In genomic region chr21:31728191-31728590, GRCh38 we compare ENCODE assay signal across 1 cellular context.
A peak's percentile ranks its signal among the peaks of the same experiment; 100 is the strongest.
TF ChIP-seq lines count a peak whose summit lies in the region.

No MANE protein-coding gene starts in this region.

TF ChIP-seq in K562, 482 proteins besides CTCF, POLR2A, EP300 and RAD21 (continued from another document):
- TF ChIP-seq, protein P1, sequence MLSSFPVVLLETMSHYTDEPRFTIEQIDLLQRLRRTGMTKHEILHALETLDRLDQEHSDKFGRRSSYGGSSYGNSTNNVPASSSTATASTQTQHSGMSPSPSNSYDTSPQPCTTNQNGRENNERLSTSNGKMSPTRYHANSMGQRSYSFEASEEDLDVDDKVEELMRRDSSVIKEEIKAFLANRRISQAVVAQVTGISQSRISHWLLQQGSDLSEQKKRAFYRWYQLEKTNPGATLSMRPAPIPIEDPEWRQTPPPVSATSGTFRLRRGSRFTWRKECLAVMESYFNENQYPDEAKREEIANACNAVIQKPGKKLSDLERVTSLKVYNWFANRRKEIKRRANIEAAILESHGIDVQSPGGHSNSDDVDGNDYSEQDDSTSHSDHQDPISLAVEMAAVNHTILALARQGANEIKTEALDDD (IDR thresholded peaks at IDR 0.05) = peak; percentile 47; the same call in 1 of the 2 replicates
- TF ChIP-seq, protein P2, sequence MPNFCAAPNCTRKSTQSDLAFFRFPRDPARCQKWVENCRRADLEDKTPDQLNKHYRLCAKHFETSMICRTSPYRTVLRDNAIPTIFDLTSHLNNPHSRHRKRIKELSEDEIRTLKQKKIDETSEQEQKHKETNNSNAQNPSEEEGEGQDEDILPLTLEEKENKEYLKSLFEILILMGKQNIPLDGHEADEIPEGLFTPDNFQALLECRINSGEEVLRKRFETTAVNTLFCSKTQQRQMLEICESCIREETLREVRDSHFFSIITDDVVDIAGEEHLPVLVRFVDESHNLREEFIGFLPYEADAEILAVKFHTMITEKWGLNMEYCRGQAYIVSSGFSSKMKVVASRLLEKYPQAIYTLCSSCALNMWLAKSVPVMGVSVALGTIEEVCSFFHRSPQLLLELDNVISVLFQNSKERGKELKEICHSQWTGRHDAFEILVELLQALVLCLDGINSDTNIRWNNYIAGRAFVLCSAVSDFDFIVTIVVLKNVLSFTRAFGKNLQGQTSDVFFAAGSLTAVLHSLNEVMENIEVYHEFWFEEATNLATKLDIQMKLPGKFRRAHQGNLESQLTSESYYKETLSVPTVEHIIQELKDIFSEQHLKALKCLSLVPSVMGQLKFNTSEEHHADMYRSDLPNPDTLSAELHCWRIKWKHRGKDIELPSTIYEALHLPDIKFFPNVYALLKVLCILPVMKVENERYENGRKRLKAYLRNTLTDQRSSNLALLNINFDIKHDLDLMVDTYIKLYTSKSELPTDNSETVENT (CRISPR knock-in tag; IDR thresholded peaks at IDR 0.05) = no peak
- TF ChIP-seq ARID1B (IDR thresholded peaks at IDR 0.05) (peak; percentile 32; the same call in 1 of the 2 replicates), ZNF318 (IDR thresholded peaks at IDR 0.05; ENCODE audit: borderline replicate concordance in 1 of 2, low read depth in 1 of 2) (no peak), HDAC1 (IDR thresholded peaks at IDR 0.05) (peak in 1 of 2 experiments; percentile 46; a peak in 2 of 4 replicates), RBM34 (IDR thresholded peaks at IDR 0.05; ENCODE audit: borderline replicate concordance, insufficient read depth, low read length) (no peak), SMAD2 (IDR thresholded peaks at IDR 0.05; ENCODE audit: low read depth, low read length) (no peak), NCOA6 (IDR thresholded peaks at IDR 0.05) (no peak), NCOR1 (IDR thresholded peaks at IDR 0.05) (peak; percentile 29; the same call in 1 of the 2 replicates), KDM1A (IDR thresholded peaks at IDR 0.05) (peak; percentile 49 to 60; a peak in 2 of 4 replicates), DPF2 (IDR thresholded peaks at IDR 0.05) (0 out of 2 replicates have a peak, but pooled peaks have one; percentile 25), ZNF165 (CRISPR knock-in tag; IDR thresholded peaks at IDR 0.05; ENCODE audit: borderline replicate concordance) (no peak), HNRNPL (IDR thresholded peaks at IDR 0.05; ENCODE audit: low read depth, low read length) (no peak)
- TF ChIP-seq, protein P3, sequence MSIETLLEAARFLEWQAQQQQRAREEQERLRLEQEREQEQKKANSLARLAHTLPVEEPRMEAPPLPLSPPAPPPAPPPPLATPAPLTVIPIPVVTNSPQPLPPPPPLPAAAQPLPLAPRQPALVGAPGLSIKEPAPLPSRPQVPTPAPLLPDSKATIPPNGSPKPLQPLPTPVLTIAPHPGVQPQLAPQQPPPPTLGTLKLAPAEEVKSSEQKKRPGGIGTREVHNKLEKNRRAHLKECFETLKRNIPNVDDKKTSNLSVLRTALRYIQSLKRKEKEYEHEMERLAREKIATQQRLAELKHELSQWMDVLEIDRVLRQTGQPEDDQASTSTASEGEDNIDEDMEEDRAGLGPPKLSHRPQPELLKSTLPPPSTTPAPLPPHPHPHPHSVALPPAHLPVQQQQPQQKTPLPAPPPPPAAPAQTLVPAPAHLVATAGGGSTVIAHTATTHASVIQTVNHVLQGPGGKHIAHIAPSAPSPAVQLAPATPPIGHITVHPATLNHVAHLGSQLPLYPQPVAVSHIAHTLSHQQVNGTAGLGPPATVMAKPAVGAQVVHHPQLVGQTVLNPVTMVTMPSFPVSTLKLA (conservative IDR thresholded peaks at IDR 0.05) = 0 out of 4 replicates have a peak, but pooled peaks of 1 of the 2 experiments have one; percentile 19
